ENCODE assay signal across 1 cellular context in the genomic region with DNA sequence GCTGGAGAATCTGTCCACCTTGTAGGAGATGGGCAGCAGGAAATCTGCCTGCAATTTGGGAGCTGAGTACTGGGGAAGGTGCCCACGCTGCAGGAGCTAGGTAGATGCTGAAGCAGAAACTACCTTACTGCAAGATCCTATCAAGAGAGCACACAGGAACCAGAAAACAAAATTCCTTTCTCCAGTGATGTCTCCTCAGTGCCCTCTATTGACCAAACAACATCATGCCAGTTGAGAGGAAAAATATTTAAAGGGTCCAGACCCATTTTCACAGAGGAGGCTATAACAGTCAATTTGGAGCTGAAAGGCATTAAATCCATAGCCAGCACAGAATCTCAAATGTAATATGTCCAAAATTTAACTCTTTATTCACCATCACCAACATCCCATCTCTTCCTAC.
TF ChIP-seq lines count a peak whose summit lies in the region.

No MANE protein-coding gene starts in this region.

TF ChIP-seq in GM12878, 131 proteins besides CTCF, POLR2A, EP300 and RAD21 (continued from another document):
- TF ChIP-seq RELB (IDR thresholded peaks at IDR 0.05; ENCODE audit: low read depth) (no peak), STAT3 (IDR thresholded peaks at IDR 0.05; ENCODE audit: low read depth, low read length) (no peak), KDM1A (IDR thresholded peaks at IDR 0.05; ENCODE audit: borderline replicate concordance) (no peak), MTA2 (IDR thresholded peaks at IDR 0.05; ENCODE audit: low read depth) (no peak), IKZF1 (conservative IDR thresholded peaks at IDR 0.05) (no peak), ETV6 (conservative IDR thresholded peaks at IDR 0.05 in 1 of 2, IDR thresholded peaks at IDR 0.05 in 1 of 2; ENCODE audit: borderline replicate concordance in 1 of 2, low read depth in 1 of 2) (no peak), NFIC (IDR thresholded peaks at IDR 0.05; ENCODE audit: low read depth, low read length) (no peak), CBFB (IDR thresholded peaks at IDR 0.05; ENCODE audit: low read depth) (no peak), TCF12 (IDR thresholded peaks at IDR 0.05; ENCODE audit: low read depth, low read length) (no peak), E2F4 (IDR thresholded peaks at IDR 0.05; ENCODE audit: low read depth, low read length) (no peak), MYB (IDR thresholded peaks at IDR 0.05; ENCODE audit: borderline replicate concordance, low read depth, low read length) (no peak), NR2C1 (IDR thresholded peaks at IDR 0.05) (no peak), SPI1 (IDR thresholded peaks at IDR 0.05; ENCODE audit: borderline replicate concordance, insufficient read depth, low read depth, low read length) (no peak), FOS (IDR thresholded peaks at IDR 0.05; ENCODE audit: borderline replicate concordance, extremely low read depth, insufficient read length) (no peak)
- TF ChIP-seq, protein P1, sequence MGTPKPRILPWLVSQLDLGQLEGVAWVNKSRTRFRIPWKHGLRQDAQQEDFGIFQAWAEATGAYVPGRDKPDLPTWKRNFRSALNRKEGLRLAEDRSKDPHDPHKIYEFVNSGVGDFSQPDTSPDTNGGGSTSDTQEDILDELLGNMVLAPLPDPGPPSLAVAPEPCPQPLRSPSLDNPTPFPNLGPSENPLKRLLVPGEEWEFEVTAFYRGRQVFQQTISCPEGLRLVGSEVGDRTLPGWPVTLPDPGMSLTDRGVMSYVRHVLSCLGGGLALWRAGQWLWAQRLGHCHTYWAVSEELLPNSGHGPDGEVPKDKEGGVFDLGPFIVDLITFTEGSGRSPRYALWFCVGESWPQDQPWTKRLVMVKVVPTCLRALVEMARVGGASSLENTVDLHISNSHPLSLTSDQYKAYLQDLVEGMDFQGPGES (IDR thresholded peaks at IDR 0.05) = no peak
- TF ChIP-seq, protein P2, sequence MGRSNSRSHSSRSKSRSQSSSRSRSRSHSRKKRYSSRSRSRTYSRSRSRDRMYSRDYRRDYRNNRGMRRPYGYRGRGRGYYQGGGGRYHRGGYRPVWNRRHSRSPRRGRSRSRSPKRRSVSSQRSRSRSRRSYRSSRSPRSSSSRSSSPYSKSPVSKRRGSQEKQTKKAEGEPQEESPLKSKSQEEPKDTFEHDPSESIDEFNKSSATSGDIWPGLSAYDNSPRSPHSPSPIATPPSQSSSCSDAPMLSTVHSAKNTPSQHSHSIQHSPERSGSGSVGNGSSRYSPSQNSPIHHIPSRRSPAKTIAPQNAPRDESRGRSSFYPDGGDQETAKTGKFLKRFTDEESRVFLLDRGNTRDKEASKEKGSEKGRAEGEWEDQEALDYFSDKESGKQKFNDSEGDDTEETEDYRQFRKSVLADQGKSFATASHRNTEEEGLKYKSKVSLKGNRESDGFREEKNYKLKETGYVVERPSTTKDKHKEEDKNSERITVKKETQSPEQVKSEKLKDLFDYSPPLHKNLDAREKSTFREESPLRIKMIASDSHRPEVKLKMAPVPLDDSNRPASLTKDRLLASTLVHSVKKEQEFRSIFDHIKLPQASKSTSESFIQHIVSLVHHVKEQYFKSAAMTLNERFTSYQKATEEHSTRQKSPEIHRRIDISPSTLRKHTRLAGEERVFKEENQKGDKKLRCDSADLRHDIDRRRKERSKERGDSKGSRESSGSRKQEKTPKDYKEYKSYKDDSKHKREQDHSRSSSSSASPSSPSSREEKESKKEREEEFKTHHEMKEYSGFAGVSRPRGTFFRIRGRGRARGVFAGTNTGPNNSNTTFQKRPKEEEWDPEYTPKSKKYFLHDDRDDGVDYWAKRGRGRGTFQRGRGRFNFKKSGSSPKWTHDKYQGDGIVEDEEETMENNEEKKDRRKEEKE (IDR thresholded peaks at IDR 0.05) = no peak
